In the genomic region with DNA sequence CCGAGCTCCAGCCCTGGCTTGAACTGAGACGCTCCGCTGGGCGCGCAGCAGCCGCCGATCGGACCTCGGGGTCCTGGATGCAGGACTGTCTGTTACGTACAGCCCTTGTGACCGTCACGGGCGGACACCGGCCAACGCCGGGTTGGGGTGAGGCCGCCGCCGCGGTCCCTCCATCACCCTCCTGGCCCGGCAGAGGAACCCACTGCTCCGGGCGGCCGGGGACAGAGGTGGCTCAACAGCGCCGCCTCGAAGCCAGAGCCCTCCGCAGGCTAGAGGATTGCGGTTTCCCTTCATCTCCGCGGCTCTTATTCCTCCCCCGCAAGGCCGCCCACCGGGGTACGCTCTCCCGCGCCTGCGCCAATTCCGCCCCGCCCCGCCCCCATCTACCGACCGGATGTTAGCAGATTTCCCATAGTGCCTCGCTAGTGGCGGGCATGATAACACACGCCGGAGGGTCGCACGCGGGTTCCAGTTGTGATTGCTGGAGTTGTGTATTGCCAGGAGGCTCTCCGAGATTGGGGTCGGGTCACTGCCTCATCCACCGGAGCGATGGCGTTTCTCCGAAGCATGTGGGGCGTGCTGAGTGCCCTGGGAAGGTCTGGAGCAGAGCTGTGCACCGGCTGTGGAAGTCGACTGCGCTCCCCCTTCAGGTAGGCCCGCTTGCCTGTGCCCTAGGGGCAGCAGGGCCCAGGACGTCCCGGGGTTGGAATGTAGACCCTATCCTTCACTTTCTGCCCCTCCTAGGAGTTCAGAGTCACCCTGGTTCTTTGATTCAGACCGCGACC, we compare ENCODE assay signal across 1 cellular context.
TF ChIP-seq lines count a peak whose summit lies in the region.

Gene TFAM (plus strand): TSS at position 412 of the 785 bp plus-strand sequence. CDS start 138 bp downstream, at position 550.

TF ChIP-seq in HepG2, 621 proteins besides CTCF, POLR2A, EP300 and RAD21 (continued from another document and continues in another):
- TF ChIP-seq, protein P1, sequence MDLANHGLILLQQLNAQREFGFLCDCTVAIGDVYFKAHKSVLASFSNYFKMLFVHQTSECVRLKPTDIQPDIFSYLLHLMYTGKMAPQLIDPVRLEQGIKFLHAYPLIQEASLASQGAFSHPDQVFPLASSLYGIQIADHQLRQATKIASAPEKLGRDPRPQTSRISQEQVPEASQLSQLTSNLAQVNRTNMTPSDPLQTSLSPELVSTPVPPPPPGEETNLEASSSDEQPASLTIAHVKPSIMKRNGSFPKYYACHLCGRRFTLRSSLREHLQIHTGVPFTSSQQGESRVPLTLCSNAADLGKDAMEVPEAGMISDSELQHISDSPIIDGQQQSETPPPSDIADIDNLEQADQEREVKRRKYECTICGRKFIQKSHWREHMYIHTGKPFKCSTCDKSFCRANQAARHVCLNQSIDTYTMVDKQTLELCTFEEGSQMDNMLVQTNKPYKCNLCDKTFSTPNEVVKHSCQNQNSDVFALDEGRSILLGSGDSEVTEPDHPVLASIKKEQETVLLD (CRISPR knock-in tag; IDR thresholded peaks at IDR 0.05; ENCODE audit: low read depth), result 0 out of 2 replicates have a peak, but pooled peaks have one; percentile 52
- TF ChIP-seq ZNF510 (CRISPR knock-in tag; IDR thresholded peaks at IDR 0.05; ENCODE audit: low read depth) (no peak), EEA1 (CRISPR knock-in tag; IDR thresholded peaks at IDR 0.05; ENCODE audit: borderline replicate concordance) (no peak), ZNF670 (CRISPR knock-in tag; IDR thresholded peaks at IDR 0.05; ENCODE audit: borderline replicate concordance) (peak; percentile 91), TMF1 (CRISPR knock-in tag; IDR thresholded peaks at IDR 0.05; ENCODE audit: low read depth) (peak; percentile 87; the same call in 1 of the 2 replicates), FOSL1 (CRISPR knock-in tag; IDR thresholded peaks at IDR 0.05; ENCODE audit: borderline replicate concordance) (no peak), PRDM10 (CRISPR knock-in tag; IDR thresholded peaks at IDR 0.05; ENCODE audit: low read depth) (0 out of 2 replicates have a peak, but pooled peaks have one; percentile 44), NR2F6 (IDR thresholded peaks at IDR 0.05) (no peak; the same call in 1 of the 2 replicates), NR2F6 (CRISPR knock-in tag; IDR thresholded peaks at IDR 0.05) (no peak; the same call in 1 of the 2 replicates), NR2F1 (CRISPR knock-in tag; IDR thresholded peaks at IDR 0.05) (0 out of 4 replicates have a peak, but pooled peaks of 1 of the 2 experiments have one; percentile 16), TAF15 (IDR thresholded peaks at IDR 0.05; ENCODE audit: low read depth, low read length, poor library complexity, severe bottlenecking) (peak; percentile 87), ZNF552 (CRISPR knock-in tag; IDR thresholded peaks at IDR 0.05; ENCODE audit: borderline replicate concordance) (no peak), KDM5A (IDR thresholded peaks at IDR 0.05; ENCODE audit: borderline replicate concordance, low read length) (peak; percentile 86), ZNF737 (CRISPR knock-in tag; IDR thresholded peaks at IDR 0.05; ENCODE audit: borderline replicate concordance) (peak; percentile 96; the same call in 1 of the 2 replicates), ZNF530 (CRISPR knock-in tag; IDR thresholded peaks at IDR 0.05; ENCODE audit: low read depth) (no peak), ZNF772 (CRISPR knock-in tag; IDR thresholded peaks at IDR 0.05) (0 out of 2 replicates have a peak, but pooled peaks have one; percentile 27), KLF12 (CRISPR knock-in tag; IDR thresholded peaks at IDR 0.05; ENCODE audit: borderline replicate concordance) (peak; percentile 56; the same call in 1 of the 2 replicates), FUBP1 (CRISPR knock-in tag; IDR thresholded peaks at IDR 0.05; ENCODE audit: borderline replicate concordance) (no peak; the same call in 1 of the 2 replicates), DRAP1 (CRISPR knock-in tag; IDR thresholded peaks at IDR 0.05) (peak; percentile 90), SMC3 (IDR thresholded peaks at IDR 0.05; ENCODE audit: low read length) (peak; percentile 25; the same call in 1 of the 2 replicates), REXO4 (CRISPR knock-in tag; IDR thresholded peaks at IDR 0.05; ENCODE audit: borderline replicate concordance) (peak; percentile 54; the same call in 1 of the 2 replicates), ZNF143 (CRISPR knock-in tag; IDR thresholded peaks at IDR 0.05) (peak; percentile 92), ZNF136 (CRISPR knock-in tag; IDR thresholded peaks at IDR 0.05; ENCODE audit: low read depth) (peak; percentile 89; the same call in 1 of the 2 replicates), ZNF558 (CRISPR knock-in tag; IDR thresholded peaks at IDR 0.05; ENCODE audit: borderline replicate concordance) (peak; percentile 73; the same call in 1 of the 2 replicates), RFXANK (CRISPR knock-in tag; IDR thresholded peaks at IDR 0.05) (no peak), FOXO4 (CRISPR knock-in tag; conservative IDR thresholded peaks at IDR 0.05) (no peak), ZNF557 (CRISPR knock-in tag; IDR thresholded peaks at IDR 0.05) (peak; percentile 61; the same call in 1 of the 2 replicates), KLF9 (CRISPR knock-in tag; IDR thresholded peaks at IDR 0.05; ENCODE audit: low read depth) (peak; percentile 27; the same call in 1 of the 2 replicates), TCF12 (IDR thresholded peaks at IDR 0.05) (no peak), TCF12 (CRISPR knock-in tag; IDR thresholded peaks at IDR 0.05) (0 out of 2 replicates have a peak, but pooled peaks have one; percentile 26), ATAD3A (CRISPR knock-in tag; IDR thresholded peaks at IDR 0.05) (peak; percentile 38; the same call in 1 of the 2 replicates), HES4 (CRISPR knock-in tag; IDR thresholded peaks at IDR 0.05; ENCODE audit: borderline replicate concordance) (0 out of 2 replicates have a peak, but pooled peaks have one; percentile 19), E2F2 (CRISPR knock-in tag; IDR thresholded peaks at IDR 0.05; ENCODE audit: borderline replicate concordance) (0 out of 2 replicates have a peak, but pooled peaks have one; percentile 34), ZFP90 (CRISPR knock-in tag; IDR thresholded peaks at IDR 0.05; ENCODE audit: borderline replicate concordance) (peak; percentile 62; the same call in 1 of the 2 replicates), ZSCAN22 (CRISPR knock-in tag; IDR thresholded peaks at IDR 0.05) (no peak; the same call in 1 of the 2 replicates), ZNF773 (CRISPR knock-in tag; IDR thresholded peaks at IDR 0.05; ENCODE audit: borderline replicate concordance) (peak; percentile 34; the same call in 1 of the 2 replicates)
- TF ChIP-seq, protein P2, sequence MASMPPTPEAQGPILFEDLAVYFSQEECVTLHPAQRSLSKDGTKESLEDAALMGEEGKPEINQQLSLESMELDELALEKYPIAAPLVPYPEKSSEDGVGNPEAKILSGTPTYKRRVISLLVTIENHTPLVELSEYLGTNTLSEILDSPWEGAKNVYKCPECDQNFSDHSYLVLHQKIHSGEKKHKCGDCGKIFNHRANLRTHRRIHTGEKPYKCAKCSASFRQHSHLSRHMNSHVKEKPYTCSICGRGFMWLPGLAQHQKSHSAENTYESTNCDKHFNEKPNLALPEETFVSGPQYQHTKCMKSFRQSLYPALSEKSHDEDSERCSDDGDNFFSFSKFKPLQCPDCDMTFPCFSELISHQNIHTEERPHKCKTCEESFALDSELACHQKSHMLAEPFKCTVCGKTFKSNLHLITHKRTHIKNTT (CRISPR knock-in tag; IDR thresholded peaks at IDR 0.05), result no peak
- TF ChIP-seq, protein P3, sequence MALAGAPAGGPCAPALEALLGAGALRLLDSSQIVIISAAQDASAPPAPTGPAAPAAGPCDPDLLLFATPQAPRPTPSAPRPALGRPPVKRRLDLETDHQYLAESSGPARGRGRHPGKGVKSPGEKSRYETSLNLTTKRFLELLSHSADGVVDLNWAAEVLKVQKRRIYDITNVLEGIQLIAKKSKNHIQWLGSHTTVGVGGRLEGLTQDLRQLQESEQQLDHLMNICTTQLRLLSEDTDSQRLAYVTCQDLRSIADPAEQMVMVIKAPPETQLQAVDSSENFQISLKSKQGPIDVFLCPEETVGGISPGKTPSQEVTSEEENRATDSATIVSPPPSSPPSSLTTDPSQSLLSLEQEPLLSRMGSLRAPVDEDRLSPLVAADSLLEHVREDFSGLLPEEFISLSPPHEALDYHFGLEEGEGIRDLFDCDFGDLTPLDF (CRISPR knock-in tag; IDR thresholded peaks at IDR 0.05), result peak; percentile 57; the same call in 1 of the 2 replicates
- TF ChIP-seq, protein P4, sequence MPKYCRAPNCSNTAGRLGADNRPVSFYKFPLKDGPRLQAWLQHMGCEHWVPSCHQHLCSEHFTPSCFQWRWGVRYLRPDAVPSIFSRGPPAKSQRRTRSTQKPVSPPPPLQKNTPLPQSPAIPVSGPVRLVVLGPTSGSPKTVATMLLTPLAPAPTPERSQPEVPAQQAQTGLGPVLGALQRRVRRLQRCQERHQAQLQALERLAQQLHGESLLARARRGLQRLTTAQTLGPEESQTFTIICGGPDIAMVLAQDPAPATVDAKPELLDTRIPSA (CRISPR knock-in tag; IDR thresholded peaks at IDR 0.05; ENCODE audit: borderline replicate concordance), result no peak
- TF ChIP-seq, protein P5, sequence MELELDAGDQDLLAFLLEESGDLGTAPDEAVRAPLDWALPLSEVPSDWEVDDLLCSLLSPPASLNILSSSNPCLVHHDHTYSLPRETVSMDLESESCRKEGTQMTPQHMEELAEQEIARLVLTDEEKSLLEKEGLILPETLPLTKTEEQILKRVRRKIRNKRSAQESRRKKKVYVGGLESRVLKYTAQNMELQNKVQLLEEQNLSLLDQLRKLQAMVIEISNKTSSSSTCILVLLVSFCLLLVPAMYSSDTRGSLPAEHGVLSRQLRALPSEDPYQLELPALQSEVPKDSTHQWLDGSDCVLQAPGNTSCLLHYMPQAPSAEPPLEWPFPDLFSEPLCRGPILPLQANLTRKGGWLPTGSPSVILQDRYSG (CRISPR knock-in tag; IDR thresholded peaks at IDR 0.05), result no peak; the same call in 1 of the 2 replicates
- TF ChIP-seq, protein P6, sequence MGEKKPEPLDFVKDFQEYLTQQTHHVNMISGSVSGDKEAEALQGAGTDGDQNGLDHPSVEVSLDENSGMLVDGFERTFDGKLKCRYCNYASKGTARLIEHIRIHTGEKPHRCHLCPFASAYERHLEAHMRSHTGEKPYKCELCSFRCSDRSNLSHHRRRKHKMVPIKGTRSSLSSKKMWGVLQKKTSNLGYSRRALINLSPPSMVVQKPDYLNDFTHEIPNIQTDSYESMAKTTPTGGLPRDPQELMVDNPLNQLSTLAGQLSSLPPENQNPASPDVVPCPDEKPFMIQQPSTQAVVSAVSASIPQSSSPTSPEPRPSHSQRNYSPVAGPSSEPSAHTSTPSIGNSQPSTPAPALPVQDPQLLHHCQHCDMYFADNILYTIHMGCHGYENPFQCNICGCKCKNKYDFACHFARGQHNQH (CRISPR knock-in tag; IDR thresholded peaks at IDR 0.05), result peak; percentile 69
